In the genomic region with DNA sequence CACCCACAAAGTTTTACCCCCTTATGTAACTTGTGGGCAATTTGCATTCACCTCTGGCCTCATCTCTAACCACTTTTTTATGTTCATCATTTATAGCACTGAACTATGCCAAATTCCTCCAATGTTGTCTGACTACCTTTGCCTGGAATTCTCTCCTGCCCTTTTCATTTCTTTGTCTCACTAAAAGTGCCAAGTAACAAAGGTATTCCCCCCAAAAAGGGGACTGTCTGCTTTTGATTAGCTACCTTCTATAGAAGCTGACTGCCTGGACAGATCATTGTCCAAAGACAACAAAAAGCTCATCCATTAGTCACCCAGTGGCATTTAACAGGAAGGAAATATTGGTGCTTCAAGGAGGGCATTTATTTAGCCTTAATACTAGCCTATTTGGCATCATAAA, we compare ENCODE assay signal across 1 cellular context.
A peak's percentile ranks its signal among the peaks of the same experiment; 100 is the strongest.
TF ChIP-seq lines count a peak whose summit lies in the region.

No MANE protein-coding gene starts in this region.

TF ChIP-seq in SK-N-SH, 30 proteins besides CTCF, POLR2A, EP300 and RAD21 (continued from another document):
- TF ChIP-seq, protein P1, sequence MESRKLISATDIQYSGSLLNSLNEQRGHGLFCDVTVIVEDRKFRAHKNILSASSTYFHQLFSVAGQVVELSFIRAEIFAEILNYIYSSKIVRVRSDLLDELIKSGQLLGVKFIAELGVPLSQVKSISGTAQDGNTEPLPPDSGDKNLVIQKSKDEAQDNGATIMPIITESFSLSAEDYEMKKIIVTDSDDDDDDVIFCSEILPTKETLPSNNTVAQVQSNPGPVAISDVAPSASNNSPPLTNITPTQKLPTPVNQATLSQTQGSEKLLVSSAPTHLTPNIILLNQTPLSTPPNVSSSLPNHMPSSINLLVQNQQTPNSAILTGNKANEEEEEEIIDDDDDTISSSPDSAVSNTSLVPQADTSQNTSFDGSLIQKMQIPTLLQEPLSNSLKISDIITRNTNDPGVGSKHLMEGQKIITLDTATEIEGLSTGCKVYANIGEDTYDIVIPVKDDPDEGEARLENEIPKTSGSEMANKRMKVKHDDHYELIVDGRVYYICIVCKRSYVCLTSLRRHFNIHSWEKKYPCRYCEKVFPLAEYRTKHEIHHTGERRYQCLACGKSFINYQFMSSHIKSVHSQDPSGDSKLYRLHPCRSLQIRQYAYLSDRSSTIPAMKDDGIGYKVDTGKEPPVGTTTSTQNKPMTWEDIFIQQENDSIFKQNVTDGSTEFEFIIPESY (IDR thresholded peaks at IDR 0.05; ENCODE audit: borderline replicate concordance, low read depth): peak; percentile 87
- TF ChIP-seq GABPA (IDR thresholded peaks at IDR 0.05; ENCODE audit: low read depth) (peak; percentile 36; the same call in 1 of the 2 replicates), ELF1 (IDR thresholded peaks at IDR 0.05) (peak; percentile 42; the same call in 1 of the 2 replicates), FOXJ3 (CRISPR knock-in tag; IDR thresholded peaks at IDR 0.05) (no peak), NRF1 (IDR thresholded peaks at IDR 0.05; ENCODE audit: low read depth, low read length) (no peak)
- TF ChIP-seq, protein P2, sequence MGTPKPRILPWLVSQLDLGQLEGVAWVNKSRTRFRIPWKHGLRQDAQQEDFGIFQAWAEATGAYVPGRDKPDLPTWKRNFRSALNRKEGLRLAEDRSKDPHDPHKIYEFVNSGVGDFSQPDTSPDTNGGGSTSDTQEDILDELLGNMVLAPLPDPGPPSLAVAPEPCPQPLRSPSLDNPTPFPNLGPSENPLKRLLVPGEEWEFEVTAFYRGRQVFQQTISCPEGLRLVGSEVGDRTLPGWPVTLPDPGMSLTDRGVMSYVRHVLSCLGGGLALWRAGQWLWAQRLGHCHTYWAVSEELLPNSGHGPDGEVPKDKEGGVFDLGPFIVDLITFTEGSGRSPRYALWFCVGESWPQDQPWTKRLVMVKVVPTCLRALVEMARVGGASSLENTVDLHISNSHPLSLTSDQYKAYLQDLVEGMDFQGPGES (IDR thresholded peaks at IDR 0.05; ENCODE audit: low read depth, low read length): no peak
- TF ChIP-seq, protein P3, sequence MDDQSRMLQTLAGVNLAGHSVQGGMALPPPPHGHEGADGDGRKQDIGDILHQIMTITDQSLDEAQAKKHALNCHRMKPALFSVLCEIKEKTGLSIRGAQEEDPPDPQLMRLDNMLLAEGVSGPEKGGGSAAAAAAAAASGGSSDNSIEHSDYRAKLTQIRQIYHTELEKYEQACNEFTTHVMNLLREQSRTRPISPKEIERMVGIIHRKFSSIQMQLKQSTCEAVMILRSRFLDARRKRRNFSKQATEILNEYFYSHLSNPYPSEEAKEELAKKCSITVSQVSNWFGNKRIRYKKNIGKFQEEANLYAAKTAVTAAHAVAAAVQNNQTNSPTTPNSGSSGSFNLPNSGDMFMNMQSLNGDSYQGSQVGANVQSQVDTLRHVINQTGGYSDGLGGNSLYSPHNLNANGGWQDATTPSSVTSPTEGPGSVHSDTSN (IDR thresholded peaks at IDR 0.05): peak; percentile 97
